Comparison of ENCODE assay signal across 17 cellular contexts in genomic region chr3:111227216-111227615, GRCh38.
A peak's percentile ranks its signal among the peaks of the same experiment; 100 is the strongest.
DNase-seq lines count a peak whose midpoint lies in the region; ATAC-seq and TF ChIP-seq lines count a peak whose summit lies in the region.
"Had no signal": no experiment of that assay in that cellular context is flagged by ENCODE, and none has a peak within 500 bp of the region (broad histone marks: within the 10 kb centered on the region; RNA-seq: fewer than 3 reads in every experiment).

No MANE protein-coding gene starts in this region.

- TF ChIP-seq EP300 in transverse colon (IDR thresholded peaks at IDR 0.05; ENCODE audit: low read depth), result no peak

- H3K27ac Mint-ChIP-seq in chondrocyte (ENCODE audit: unreplicated experiment), result peak overlapping the region; percentile 14
- H3K27ac Mint-ChIP-seq: activated CD8-positive, alpha-beta memory T cell treated with anti-CD3 and anti-CD28 coated beads, Interleukin-2, amount 10 ng/mL, durations not matched to agents 7 days and 5 days; nephron had no signal

- H3K9me3 Mint-ChIP-seq in chondrocyte (ENCODE audit: low read depth), result peaks cover 9% of the 10 kb centered on the region
- H3K9me3 Mint-ChIP-seq: nephron had no signal

- H3K9me3 ChIP-seq in transverse colon, result no peaks in the 10 kb centered on the region
- H3K9me3 ChIP-seq: body of pancreas had no signal

- intact Hi-C loops in left cardiac atrium (cut with DNase I) (no loop called here), transverse colon (cut with DNase I; ENCODE audit: low total_unique reads) (no loop called here)

- H3K27me3 Mint-ChIP-seq in chondrocyte (ENCODE audit: low read depth), result no peaks in the 10 kb centered on the region
- H3K27me3 Mint-ChIP-seq: activated CD8-positive, alpha-beta memory T cell treated with anti-CD3 and anti-CD28 coated beads, Interleukin-2, amount 10 ng/mL, durations not matched to agents 7 days and 5 days had no signal

- in situ Hi-C loops in Caki2 (cut with HindIII; ENCODE audit: low pct_unique_long_range_greater_than_20kb, low sequenced_read_pairs) (no loop called here), transverse colon (cut with MboI; ENCODE audit: low pct_ligation_motif_present in 1 of 4, low pct_unique_long_range_greater_than_20kb in 1 of 4, low sequenced_read_pairs in 3 of 4) (no loop called here)

- no peak overlapping the region for H3K4me3 ChIP-seq in kidney epithelial cell (ENCODE audit: low read depth, low read length)
- H3K4me3 ChIP-seq in transverse colon, result no peak overlapping the region
- H3K4me3 ChIP-seq: body of pancreas had no signal

- DNase-seq in Caki2 (ENCODE audit: low read depth), result peak; percentile 34
- DNase-seq in LHCN-M2 (ENCODE audit: low read depth), result peak; percentile 85
- no peak for DNase-seq in chondrocyte (ENCODE audit: low spot score)
- DNase-seq in kidney epithelial cell (ENCODE audit: low read depth), result peak; percentile 19
- no peak for DNase-seq in left cardiac atrium
- DNase-seq in transverse colon, result no peak
- no peak for DNase-seq in SKM-1 treated with dmso at 0.1 percent for 144 hours (lab: John Stamatoyannopoulos, UW; ENCODE audit: unreplicated experiment)
- no peak for DNase-seq in T-helper 9 cell
- DNase-seq: activated CD8-positive, alpha-beta memory T cell treated with anti-CD3 and anti-CD28 coated beads, Interleukin-2, amount 10 ng/mL, durations not matched to agents 7 days and 5 days; activated gamma-delta T cell; body of pancreas; MM.1S; NCI-H2029 treated with DMSO at 0.1 percent for 48 hours; NCI-H526 treated with DMSO at 0.1 percent for 48 hours; RPMI8226 had no signal

- ATAC-seq in left cardiac atrium, result no peak
- ATAC-seq: activated CD4-positive, CD25-positive, alpha-beta regulatory T cell treated with anti-CD3 and anti-CD28 coated beads, Interleukin-2, amount 50 U/mL, for 24 hours; activated CD8-positive, alpha-beta memory T cell treated with anti-CD3 and anti-CD28 coated beads, Interleukin-2, amount 10 ng/mL, durations not matched to agents 7 days and 5 days; body of pancreas had no signal

- TF ChIP-seq POLR2A in transverse colon (IDR thresholded peaks at IDR 0.05), result no peak

- no peak overlapping the region for H3K27ac ChIP-seq in transverse colon
- H3K27ac ChIP-seq: body of pancreas had no signal

- no peak overlapping the region for H3K4me3 Mint-ChIP-seq in chondrocyte (ENCODE audit: unreplicated experiment)
- H3K4me3 Mint-ChIP-seq: activated CD8-positive, alpha-beta memory T cell treated with anti-CD3 and anti-CD28 coated beads, Interleukin-2, amount 10 ng/mL, durations not matched to agents 7 days and 5 days; nephron had no signal

- H3K27me3 ChIP-seq in kidney epithelial cell (ENCODE audit: control insufficient read depth, insufficient read depth, low read length) (no peaks in the 10 kb centered on the region), transverse colon (no peaks in the 10 kb centered on the region)
- H3K27me3 ChIP-seq: body of pancreas had no signal

- H3K4me1 Mint-ChIP-seq in chondrocyte (ENCODE audit: low read depth), result peaks cover 8% of the 10 kb centered on the region
- H3K4me1 Mint-ChIP-seq: nephron had no signal

- H3K36me3 ChIP-seq in kidney epithelial cell (ENCODE audit: control insufficient read depth, insufficient read depth, low read length) (no peaks in the 10 kb centered on the region), transverse colon (no peaks in the 10 kb centered on the region)

- TF ChIP-seq CTCF in chondrocyte (IDR thresholded peaks at IDR 0.05) (no peak), kidney epithelial cell (IDR thresholded peaks at IDR 0.05; ENCODE audit: insufficient read depth, low read length, poor library complexity, severe bottlenecking) (no peak), transverse colon (IDR thresholded peaks at IDR 0.05) (no peak)

- H3K4me1 ChIP-seq in transverse colon, result no peaks in the 10 kb centered on the region
- H3K4me1 ChIP-seq: body of pancreas had no signal

- H3K36me3 Mint-ChIP-seq in chondrocyte (ENCODE audit: low read depth), result no peaks in the 10 kb centered on the region

Comparison
In these comparisons a context has a peak if more than half of its experiments do, and no peak if none do; other contexts are left out.
1. DNase-seq: peak in Caki2 (single experiment), LHCN-M2 (single experiment) and kidney epithelial cell (single experiment); none in chondrocyte (single experiment), left cardiac atrium (single experiment), transverse colon (single experiment), SKM-1 treated with dmso at 0.1 percent for 144 hours (single experiment) and T-helper 9 cell (single experiment).